11 cellular contexts compared by ENCODE assay signal in the genomic region with DNA sequence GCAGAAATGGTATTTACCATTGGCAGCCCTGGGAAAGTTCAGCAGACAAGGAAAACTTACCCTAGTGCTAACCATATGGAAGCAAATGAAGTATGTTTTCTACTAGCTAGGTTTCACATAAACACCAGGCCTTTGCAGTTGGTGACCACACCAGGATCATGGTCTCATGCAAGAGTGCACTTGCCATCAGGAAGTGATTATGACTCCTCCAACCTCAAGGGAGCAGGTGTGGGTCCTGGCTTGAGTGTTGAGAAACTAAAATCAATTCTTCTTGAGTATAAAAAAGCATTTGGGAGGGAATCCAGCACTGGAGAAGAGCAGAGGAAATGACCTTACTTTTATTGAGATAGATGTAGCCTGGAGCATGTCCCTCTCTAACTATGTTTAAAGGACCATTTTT. TPM values are rescaled to one million over a fixed set of nuclear protein-coding genes. Genes with fewer than 3 reads are reported as not detected.
DNase-seq lines count a peak whose midpoint lies in the region; ATAC-seq, FAIRE-seq and TF ChIP-seq lines count a peak whose summit lies in the region.
"Had no signal": no experiment of that assay in that cellular context is flagged by ENCODE, and none has a peak within 500 bp of the region (broad histone marks: within the 10 kb centered on the region; RNA-seq: fewer than 3 reads in every experiment).

No MANE protein-coding gene starts in this region.

- H3K27me3 ChIP-seq in SU-DHL-6 (ENCODE audit: low read length) (no peaks in the 10 kb centered on the region), transverse colon (no peaks in the 10 kb centered on the region)

- H2AFZ ChIP-seq in SU-DHL-6 (ENCODE audit: low read depth, low read length, severe bottlenecking), result peak overlapping the region; percentile 2
- H2AFZ ChIP-seq: PC-9 had no signal

- no peaks in the 10 kb centered on the region for H3K27me3 Mint-ChIP-seq in progenitor cell of endocrine pancreas

- no peak for TF ChIP-seq EP300 in transverse colon (IDR thresholded peaks at IDR 0.05; ENCODE audit: low read depth)

- no peak overlapping the region for H3K4me3 Mint-ChIP-seq in progenitor cell of endocrine pancreas (ENCODE audit: low read depth)

- no peak for TF ChIP-seq CTCF in SU-DHL-6 (IDR thresholded peaks at IDR 0.05; ENCODE audit: insufficient read depth, low read length, poor library complexity, severe bottlenecking)
- TF ChIP-seq CTCF in transverse colon (IDR thresholded peaks at IDR 0.05), result no peak
- TF ChIP-seq CTCF in progenitor cell of endocrine pancreas (IDR thresholded peaks at IDR 0.05; ENCODE audit: unreplicated experiment), result no peak

- in situ Hi-C loops in transverse colon (cut with MboI; ENCODE audit: low pct_ligation_motif_present in 1 of 4, low pct_unique_long_range_greater_than_20kb in 1 of 4, low sequenced_read_pairs in 3 of 4), result loop anchor here in 3 of 4 donors (25.0 kb wide), 2 partner anchors 685 to 710 kb away; no protein-coding TSS in a partner anchor

- no peak for DNase-seq in GM12891 (ENCODE audit: insufficient read length, low spot score)
- no peak for DNase-seq in transverse colon
- DNase-seq in A172 (ENCODE audit: low spot score), result no peak
- no peak for DNase-seq in progenitor cell of endocrine pancreas (ENCODE audit: low spot score, unreplicated experiment)
- DNase-seq in CD1c-positive myeloid dendritic cell (ENCODE audit: extremely low spot score), result no peak
- DNase-seq: activated CD4-positive, alpha-beta T cell treated with anti-CD3 and anti-CD28 coated beads, Interleukin-2, amount 50 U/mL, for 48 hours; DMS153; PC-9 had no signal

- peak; percentile 92 for ATAC-seq in GM19467 (IDR thresholded peaks at IDR 0.05; ENCODE audit: unreplicated experiment)
- ATAC-seq in HG03064 (IDR thresholded peaks at IDR 0.05; ENCODE audit: low read depth, unreplicated experiment), result peak; percentile 93

- no peak overlapping the region for H3K9ac ChIP-seq in SU-DHL-6 (ENCODE audit: low read length)

- no peaks in the 10 kb centered on the region for H3K79me2 ChIP-seq in SU-DHL-6 (ENCODE audit: insufficient read depth, low read length)

- peaks cover 34% of the 10 kb centered on the region for H3F3A ChIP-seq in SU-DHL-6 (ENCODE audit: insufficient read depth)

- H3K36me3 ChIP-seq in SU-DHL-6 (ENCODE audit: low read length), result no peaks in the 10 kb centered on the region
- H3K36me3 ChIP-seq in transverse colon, result no peaks in the 10 kb centered on the region

- H3K4me2 ChIP-seq in SU-DHL-6 (ENCODE audit: low read depth, low read length, poor library complexity, severe bottlenecking), result peak overlapping the region; percentile 84
- H3K4me2 ChIP-seq: PC-9 had no signal

- H3K36me3 Mint-ChIP-seq in progenitor cell of endocrine pancreas (ENCODE audit: insufficient read depth), result no peaks in the 10 kb centered on the region

- H3K9me2 ChIP-seq in SU-DHL-6 (replicated peaks; ENCODE audit: insufficient read depth, low read length), result no peaks in the 10 kb centered on the region

- TF ChIP-seq POLR2A in GM12891 (IDR thresholded peaks at IDR 0.05; ENCODE audit: low read depth, low read length), result no peak
- no peak for TF ChIP-seq POLR2A in transverse colon (IDR thresholded peaks at IDR 0.05)

- FAIRE-seq in GM12891 (lab: Jason Lieb, UNC), result peak; percentile 98

- no peak overlapping the region for H3K4me3 ChIP-seq in SU-DHL-6 (ENCODE audit: insufficient read depth, low read length, poor library complexity, severe bottlenecking)
- no peak overlapping the region for H3K4me3 ChIP-seq in transverse colon
- H3K4me3 ChIP-seq: PC-9 had no signal

- intact Hi-C loops in transverse colon (cut with DNase I; ENCODE audit: low total_unique reads), result no loop called here

- H3K27ac ChIP-seq in SU-DHL-6 (ENCODE audit: low read depth, low read length), result peak overlapping the region; percentile 99
- H3K27ac ChIP-seq in transverse colon, result no peak overlapping the region
- H3K27ac ChIP-seq: PC-9 had no signal

- H3K4me1 Mint-ChIP-seq in progenitor cell of endocrine pancreas (ENCODE audit: low read depth), result no peaks in the 10 kb centered on the region

- H3K4me1 ChIP-seq in transverse colon, result no peaks in the 10 kb centered on the region

- no peaks in the 10 kb centered on the region for H4K20me1 ChIP-seq in SU-DHL-6 (ENCODE audit: low read depth, low read length)

- H3K9me3 Mint-ChIP-seq in progenitor cell of endocrine pancreas (ENCODE audit: low read depth), result no peaks in the 10 kb centered on the region

- H3K9me3 ChIP-seq in SU-DHL-6 (ENCODE audit: insufficient read depth, low read length), result no peaks in the 10 kb centered on the region
- H3K9me3 ChIP-seq in transverse colon, result no peaks in the 10 kb centered on the region

- no peak overlapping the region for H3K27ac Mint-ChIP-seq in progenitor cell of endocrine pancreas

TF ChIP-seq in GM12891, 5 proteins besides CTCF, POLR2A, EP300 and RAD21:
- no peak for TF ChIP-seq TAF1 (IDR thresholded peaks at IDR 0.05; ENCODE audit: low read depth, low read length)
- peak; percentile 83 for TF ChIP-seq POU2F2 (IDR thresholded peaks at IDR 0.05; ENCODE audit: low read depth, low read length)
- peak; percentile 71 for TF ChIP-seq SPI1 (IDR thresholded peaks at IDR 0.05; ENCODE audit: low read depth, low read length)
- peak; percentile 76 for TF ChIP-seq PAX5 (IDR thresholded peaks at IDR 0.05; ENCODE audit: insufficient read depth, low read length, severe bottlenecking)
- TF ChIP-seq POLR2AphosphoS5 (IDR thresholded peaks at IDR 0.05; ENCODE audit: low read depth, low read length), result 0 out of 2 replicates have a peak, but pooled peaks have one; percentile 23

RNA-seq across cellular contexts. Expression of a gene that starts 56.8 kb away (rescaled TPM):
- 13.0 TPM for polyA plus RNA-seq in GM12891 (2012; ENCODE audit: low read depth, missing spikeins)
- total RNA-seq in transverse colon, result 10 to 100 TPM in 3 of 4 donors, 1 to 10 TPM in 1; 1.2 to 30.8 (median 16.2) TPM
- total RNA-seq in A172 (2014; rRNA removed; shearing (Covaris generic)), result 50.9 and 57.0 TPM in 2 replicates
- 52.8 and 54.4 TPM in 2 replicates for total RNA-seq in progenitor cell of endocrine pancreas
